Comparison of ENCODE assay signal across 8 cellular contexts in the genomic region with DNA sequence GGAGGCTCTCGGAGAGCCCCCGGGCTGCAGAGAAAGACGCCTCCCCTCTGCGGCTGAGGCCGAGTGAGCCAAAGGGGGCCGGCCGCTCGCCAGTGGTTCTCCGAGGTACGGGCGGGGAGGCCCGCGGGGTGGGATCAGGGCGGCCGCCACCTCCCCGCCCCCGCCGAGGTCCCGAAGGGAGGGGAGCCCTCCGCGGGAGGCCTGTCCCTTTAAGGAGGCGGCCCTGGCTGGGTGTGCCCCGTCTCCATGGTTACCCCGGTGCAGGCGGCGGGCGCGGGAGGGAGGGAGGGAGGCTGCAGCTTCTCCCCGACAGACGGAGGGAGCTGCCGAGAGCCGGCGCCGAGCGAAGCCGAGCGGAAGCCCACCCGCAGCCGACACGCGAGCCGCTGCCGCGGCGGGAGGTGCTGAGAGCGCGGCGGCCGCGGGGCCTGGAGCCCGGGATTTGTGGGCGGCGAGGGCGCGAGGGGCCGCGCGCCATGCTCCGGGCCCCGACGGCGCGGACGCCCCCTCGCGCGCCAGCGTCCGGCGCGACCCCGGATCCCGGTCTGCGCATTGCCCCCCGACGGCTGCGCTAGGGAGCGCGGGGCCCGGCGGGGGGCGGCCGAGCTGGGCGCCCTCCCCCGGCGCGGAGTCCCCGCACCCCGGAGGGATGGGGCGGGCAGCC. TPM values are rescaled to one million over a fixed set of nuclear protein-coding genes. Genes with fewer than 3 reads are reported as not detected.
DNase-seq lines count a peak whose midpoint lies in the region; ATAC-seq and TF ChIP-seq lines count a peak whose summit lies in the region.

Gene KCNH3 (plus strand): TSS at position 291 of the 664 bp plus-strand sequence. CDS start 387 bp downstream, outside the sequence.

- TF ChIP-seq CTCF in osteocyte (IDR thresholded peaks at IDR 0.05): no peak

- H3K27ac Mint-ChIP-seq in activated naive CD4-positive, alpha-beta T cell treated with anti-CD3 and anti-CD28 coated beads, Interleukin-2, amount 10 ng/mL, durations not matched to agents 7 days and 5 days: no peak within 1 kb of the TSS
- no peak within 1 kb of the TSS for H3K27ac Mint-ChIP-seq in osteocyte (ENCODE audit: unreplicated experiment)

- CTCF ChIA-PET in activated naive CD4-positive, alpha-beta T cell treated with anti-CD3 and anti-CD28 coated beads, Interleukin-2, amount 10 ng/mL, durations not matched to agents 7 days and 5 days (lab: Charles Lee): interaction anchor here (1.1 to 1.3 kb wide), 3 partner anchors 12 to 207 kb away, joined by 3 to 5 read pairs (median 4); no protein-coding TSS in a partner anchor

- peak; percentile 94 for DNase-seq in AG20443 (ENCODE audit: low spot score)
- peak; percentile 73 for DNase-seq in M059J (ENCODE audit: low read depth)
- no peak for DNase-seq in SK-N-MC (ENCODE audit: low read depth, low spot score)
- peak; percentile 96 for DNase-seq in activated naive CD4-positive, alpha-beta T cell treated with anti-CD3 and anti-CD28 coated beads, Interleukin-2, amount 10 ng/mL, durations not matched to agents 7 days and 5 days
- peak; percentile 70 for DNase-seq in glomerular visceral epithelial cell (ENCODE audit: extremely low spot score)
- no peak for DNase-seq in osteocyte (ENCODE audit: extremely low spot score, unreplicated experiment)

- H3K4me1 Mint-ChIP-seq in activated naive CD4-positive, alpha-beta T cell treated with anti-CD3 and anti-CD28 coated beads, Interleukin-2, amount 10 ng/mL, durations not matched to agents 7 days and 5 days: peaks cover 47% of the 10 kb centered on the region
- peaks cover 11% of the 10 kb centered on the region for H3K4me1 Mint-ChIP-seq in osteocyte (ENCODE audit: unreplicated experiment)

- no peaks in the 10 kb centered on the region for H3K9me3 Mint-ChIP-seq in activated naive CD4-positive, alpha-beta T cell treated with anti-CD3 and anti-CD28 coated beads, Interleukin-2, amount 10 ng/mL, durations not matched to agents 7 days and 5 days
- no peaks in the 10 kb centered on the region for H3K9me3 Mint-ChIP-seq in osteocyte (ENCODE audit: unreplicated experiment)

- H3K4me3 ChIP-seq in SK-N-MC: peak within 1 kb of the TSS; percentile 92

- peak within 1 kb of the TSS; percentile 68 for H3K4me3 Mint-ChIP-seq in activated naive CD4-positive, alpha-beta T cell treated with anti-CD3 and anti-CD28 coated beads, Interleukin-2, amount 10 ng/mL, durations not matched to agents 7 days and 5 days
- peak within 1 kb of the TSS; percentile 60 for H3K4me3 Mint-ChIP-seq in osteocyte (ENCODE audit: unreplicated experiment)

- peaks cover 98% of the 10 kb centered on the region for H3K27me3 Mint-ChIP-seq in activated naive CD4-positive, alpha-beta T cell treated with anti-CD3 and anti-CD28 coated beads, Interleukin-2, amount 10 ng/mL, durations not matched to agents 7 days and 5 days
- H3K27me3 Mint-ChIP-seq in osteocyte (ENCODE audit: unreplicated experiment): peaks cover 15% of the 10 kb centered on the region

- no peaks in the 10 kb centered on the region for H3K36me3 ChIP-seq in SK-N-MC (ENCODE audit: insufficient read depth, low read length)

- H3K36me3 Mint-ChIP-seq in activated naive CD4-positive, alpha-beta T cell treated with anti-CD3 and anti-CD28 coated beads, Interleukin-2, amount 10 ng/mL, durations not matched to agents 7 days and 5 days: no peaks in the 10 kb centered on the region
- H3K36me3 Mint-ChIP-seq in osteocyte (ENCODE audit: unreplicated experiment): no peaks in the 10 kb centered on the region

- no peak within 1 kb of the TSS for H3K27ac ChIP-seq in SK-N-MC
- H3K27ac ChIP-seq in temporal lobe (ENCODE audit: low read depth, low read length): peak within 1 kb of the TSS; percentile 65

- peak within 1 kb of the TSS; percentile 37 for H3K9ac ChIP-seq in SK-N-MC (ENCODE audit: insufficient read length)

- H3K9me3 ChIP-seq in SK-N-MC (ENCODE audit: low read depth, low read length): no peaks in the 10 kb centered on the region

- ATAC-seq in GM19468 (IDR thresholded peaks at IDR 0.05; ENCODE audit: extremely low read depth, unreplicated experiment): peak; percentile 43

RNA-seq across cellular contexts. Expression of gene KCNH3, which starts in this region (rescaled TPM):
- 0.05 TPM in 1 of 2 replicates, not detected in the other for total RNA-seq in M059J (2014; rRNA removed; shearing (Covaris generic))
- total RNA-seq in osteocyte (0.35 TPM in 1 of 2 replicates, not detected in the other), temporal lobe (3.2 TPM)

Comparison
In these comparisons a context has a peak if more than half of its experiments do, and no peak if none do; other contexts are left out.
1. Peak in DNase-seq in M059J; RNA of the gene not detected or under 1 TPM.
2. DNase-seq: peak in AG20443 (single experiment), activated naive CD4-positive, alpha-beta T cell treated with anti-CD3 and anti-CD28 coated beads, Interleukin-2, amount 10 ng/mL, durations not matched to agents 7 days and 5 days (single experiment) and glomerular visceral epithelial cell (single experiment); none in SK-N-MC (single experiment) and osteocyte (single experiment).